In genomic region chr9:78357165-78357873, GRCh38 we compare ENCODE assay signal across 21 cellular contexts.
DNase-seq lines count a peak whose midpoint lies in the region; ATAC-seq, FAIRE-seq and TF ChIP-seq lines count a peak whose summit lies in the region.
"Had no signal": no experiment of that assay in that cellular context is flagged by ENCODE, and none has a peak within 500 bp of the region (broad histone marks: within the 10 kb centered on the region; RNA-seq: fewer than 3 reads in every experiment).

No MANE protein-coding gene starts in this region.

- H3K4me3 ChIP-seq in GM12865 (ENCODE audit: low read depth, low read length), result no peak overlapping the region
- no peak overlapping the region for H3K4me3 ChIP-seq in GM12878
- H3K4me3 ChIP-seq in adrenal gland, result no peak overlapping the region
- H3K4me3 ChIP-seq in aorta (ENCODE audit: low read length in 2 of 2), result no peak overlapping the region
- H3K4me3 ChIP-seq: SJSA1, vagina had no signal

- no peak overlapping the region for H3K9ac ChIP-seq in GM12878 (ENCODE audit: control insufficient read depth, insufficient read depth, low read length)

- peak; percentile 98 for ATAC-seq in GM21360 (IDR thresholded peaks at IDR 0.05; ENCODE audit: unreplicated experiment)
- peak; percentile 60 for ATAC-seq in HG02981 (IDR thresholded peaks at IDR 0.05; ENCODE audit: unreplicated experiment)
- peak; percentile 94 for ATAC-seq in GM12878
- no peak for ATAC-seq in aorta (ENCODE audit: low FRiP score)

- no peak for TF ChIP-seq EP300 in GM12878 (IDR thresholded peaks at IDR 0.05; ENCODE audit: borderline replicate concordance in 1 of 2, control insufficient read depth in 1 of 2, low read depth in 2 of 2, low read length in 2 of 2)

- no peaks in the 10 kb centered on the region for H3K9me3 Mint-ChIP-seq in activated CD4-positive, alpha-beta T cell treated with anti-CD3 and anti-CD28 coated beads, Interleukin-2, amount 10 ng/mL, durations not matched to agents 24 days and 14 days
- H3K9me3 Mint-ChIP-seq: CD8-positive, alpha-beta memory T cell; dendritic cell treated with granulocyte-macrophage colony-stimulating factor and Interleukin-4, amounts not matched to agents 40 ng/mL and 50 ng/mL, for 4 days; natural killer cell treated with Interleukin-12 subunit alpha and Interleukin-12 subunit beta and Interleukin-15 and Interleukin-18, amount 100 ng/mL, for 72 hours had no signal

- H3K4me1 Mint-ChIP-seq in activated CD4-positive, alpha-beta T cell treated with anti-CD3 and anti-CD28 coated beads, Interleukin-2, amount 10 ng/mL, durations not matched to agents 24 days and 14 days, result peaks cover 3% of the 10 kb centered on the region

- H3K27me3 ChIP-seq in GM12878 (replicated peaks in 1 of 2; ENCODE audit: control insufficient read depth in 2 of 2, insufficient read depth in 2 of 2, low read length in 1 of 2) (no peaks in the 10 kb centered on the region), adrenal gland (no peaks in the 10 kb centered on the region), aorta (ENCODE audit: control insufficient read depth in 1 of 2, insufficient read depth in 2 of 2, low read length in 1 of 2) (no peaks in the 10 kb centered on the region)
- H3K27me3 ChIP-seq: SJSA1, vagina had no signal

- CTCF ChIA-PET in GM12878 (lab: Yijun Ruan, JAX), result interaction anchor here (1.2 to 2.5 kb wide), 2 partner anchors 9 to 13 kb away, joined by 4 to 19 read pairs; no protein-coding TSS in a partner anchor

- no peak for TF ChIP-seq POLR2A in GM12878 (IDR thresholded peaks at IDR 0.05; ENCODE audit: low read depth, low read length)
- no peak for TF ChIP-seq POLR2A in adrenal gland (IDR thresholded peaks at IDR 0.05)

- no peaks in the 10 kb centered on the region for H4K20me1 ChIP-seq in GM12878 (ENCODE audit: control insufficient read depth, insufficient read depth)

- in situ Hi-C loops in GM12878 (cut with MboI), result no loop called here

- DNase-seq in GM12865 (ENCODE audit: low read depth) (peak; percentile 48), GM12878 (ENCODE audit: low read depth, low spot score) (no peak), adrenal gland (no peak), aorta (no peak), NCI-H748 treated with DMSO at 0.1 percent for 48 hours (lab: John Stamatoyannopoulos, UW) (no peak)
- no peak for DNase-seq in activated CD4-positive, alpha-beta T cell treated with anti-CD3 and anti-CD28 coated beads, Interleukin-2, amount 10 ng/mL, durations not matched to agents 24 days and 14 days
- DNase-seq: ACHN; activated CD4-positive, alpha-beta T cell treated with anti-CD3 and anti-CD28 coated beads for 1 hour; activated CD8-positive, alpha-beta memory T cell treated with anti-CD3 and anti-CD28 coated beads, Interleukin-2, amount 50 U/mL, for 4 hours; activated naive CD4-positive, alpha-beta T cell treated with Interleukin-2 at 50 U/mL for 16 hours; CD8-positive, alpha-beta memory T cell; glutamatergic neuron; NCI-H510A treated with DMSO at 0.1 percent for 48 hours had no signal

- peaks cover 2% of the 10 kb centered on the region for H3K27me3 Mint-ChIP-seq in activated CD4-positive, alpha-beta T cell treated with anti-CD3 and anti-CD28 coated beads, Interleukin-2, amount 10 ng/mL, durations not matched to agents 24 days and 14 days
- H3K27me3 Mint-ChIP-seq: brain; dendritic cell treated with granulocyte-macrophage colony-stimulating factor and Interleukin-4, amounts not matched to agents 40 ng/mL and 50 ng/mL, for 4 days had no signal

- no peak for FAIRE-seq in GM12878 (lab: Jason Lieb, UNC)
- FAIRE-seq: G401.6 had no signal

- no peaks in the 10 kb centered on the region for H3K36me3 Mint-ChIP-seq in activated CD4-positive, alpha-beta T cell treated with anti-CD3 and anti-CD28 coated beads, Interleukin-2, amount 10 ng/mL, durations not matched to agents 24 days and 14 days (ENCODE audit: low read depth)
- H3K36me3 Mint-ChIP-seq: brain; CD8-positive, alpha-beta memory T cell; natural killer cell treated with Interleukin-12 subunit alpha and Interleukin-12 subunit beta and Interleukin-15 and Interleukin-18, amount 100 ng/mL, for 72 hours had no signal

- no peak overlapping the region for H3K4me3 Mint-ChIP-seq in activated CD4-positive, alpha-beta T cell treated with anti-CD3 and anti-CD28 coated beads, Interleukin-2, amount 10 ng/mL, durations not matched to agents 24 days and 14 days
- H3K4me3 Mint-ChIP-seq: brain; CD8-positive, alpha-beta memory T cell; dendritic cell treated with granulocyte-macrophage colony-stimulating factor and Interleukin-4, amounts not matched to agents 40 ng/mL and 50 ng/mL, for 4 days; natural killer cell treated with Interleukin-12 subunit alpha and Interleukin-12 subunit beta and Interleukin-15 and Interleukin-18, amount 100 ng/mL, for 72 hours had no signal

- H3K36me3 ChIP-seq in GM12878 (ENCODE audit: control insufficient read depth in 2 of 2, insufficient read depth in 2 of 2, low read length in 1 of 2), result no peaks in the 10 kb centered on the region
- H3K36me3 ChIP-seq in adrenal gland (replicated peaks in 1 of 2), result no peaks in the 10 kb centered on the region
- no peaks in the 10 kb centered on the region for H3K36me3 ChIP-seq in aorta (ENCODE audit: control insufficient read depth in 1 of 2, insufficient read depth in 2 of 2, low read length in 1 of 2)
- H3K36me3 ChIP-seq: SJSA1, vagina had no signal

- H3K27ac ChIP-seq in GM12878 (ENCODE audit: control insufficient read depth, insufficient read depth), result no peak overlapping the region
- no peak overlapping the region for H3K27ac ChIP-seq in adrenal gland
- no peak overlapping the region for H3K27ac ChIP-seq in aorta (ENCODE audit: low read depth in 1 of 2, low read length in 2 of 2)
- H3K27ac ChIP-seq: SJSA1, vagina had no signal

- H3K9me3 ChIP-seq in GM12878 (replicated peaks; ENCODE audit: control insufficient read depth, insufficient read depth, low read length), result no peaks in the 10 kb centered on the region
- no peaks in the 10 kb centered on the region for H3K9me3 ChIP-seq in adrenal gland (replicated peaks in 1 of 3)
- H3K9me3 ChIP-seq in aorta (ENCODE audit: control insufficient read depth, low read length), result no peaks in the 10 kb centered on the region
- H3K9me3 ChIP-seq: SJSA1, vagina had no signal

- H3K4me1 ChIP-seq in GM12878 (ENCODE audit: control insufficient read depth, insufficient read depth, low read length) (no peaks in the 10 kb centered on the region; the same call in 1 of the 2 replicates), adrenal gland (replicated peaks in 1 of 2) (no peaks in the 10 kb centered on the region), aorta (ENCODE audit: control insufficient read depth in 1 of 2, insufficient read depth in 2 of 2, low read length in 2 of 2) (no peaks in the 10 kb centered on the region)
- H3K4me1 ChIP-seq: SJSA1, vagina had no signal

- no peak overlapping the region; the same call in 1 of the 2 replicates for H3K4me2 ChIP-seq in GM12878 (ENCODE audit: control insufficient read depth, insufficient read depth)

- RAD21 ChIA-PET in GM12878 (lab: Charles Lee; ENCODE audit: unreplicated experiment), result interaction anchor here (1.7 kb wide), 1 partner anchor 12 kb away, joined by 4 read pairs; no protein-coding TSS in a partner anchor

- no peak overlapping the region for H3K27ac Mint-ChIP-seq in activated CD4-positive, alpha-beta T cell treated with anti-CD3 and anti-CD28 coated beads, Interleukin-2, amount 10 ng/mL, durations not matched to agents 24 days and 14 days
- H3K27ac Mint-ChIP-seq: brain; CD8-positive, alpha-beta memory T cell; dendritic cell treated with granulocyte-macrophage colony-stimulating factor and Interleukin-4, amounts not matched to agents 40 ng/mL and 50 ng/mL, for 4 days; natural killer cell treated with Interleukin-12 subunit alpha and Interleukin-12 subunit beta and Interleukin-15 and Interleukin-18, amount 100 ng/mL, for 72 hours had no signal

- SMC1A ChIA-PET in GM12878 (lab: Charles Lee; ENCODE audit: uncharacterized antibody, unreplicated experiment), result no interaction called here

- POLR2A ChIA-PET in GM12878 (lab: Charles Lee), result no interaction called here

- no peaks in the 10 kb centered on the region for H3K79me2 ChIP-seq in GM12878 (ENCODE audit: control insufficient read depth, insufficient read depth, low read length)

- 50% methylated on average over 23 of the region's 23 CpGs for WGBS in GM12878 (ENCODE audit: insufficient coverage, insufficient replicate concordance, low lambda C conversion rate, missing lambda C conversion rate)
- WGBS in adrenal gland, 4 donors, result 90 to 93% (median 92%) methylated on average over 10 to 23 of the region's 23 CpGs
- 92 to 96% methylated on average over 21 to 23 of the region's 23 CpGs for WGBS in aorta, 2 donors

- no peak for TF ChIP-seq RAD21 in GM12878 (IDR thresholded peaks at IDR 0.05; ENCODE audit: insufficient read depth, low read depth, low read length)

- intact Hi-C loops in GM12878 (cut with micrococcal nuclease; ENCODE audit: unreplicated experiment) (no loop called here), adrenal gland (cut with DNase I) (no loop called here), aorta (cut with DNase I) (no loop called here)
- intact Hi-C loops in activated CD4-positive, alpha-beta T cell treated with anti-CD3 and anti-CD28 coated beads, Interleukin-2, amount 10 ng/mL, durations not matched to agents 24 days and 14 days (cut with micrococcal nuclease), result no loop called here

- no peak for TF ChIP-seq CTCF in GM12865 (IDR thresholded peaks at IDR 0.05; ENCODE audit: insufficient read depth, low read depth, low read length, missing control alignments)
- TF ChIP-seq CTCF in GM12878 (IDR thresholded peaks at IDR 0.05 in 2 of 3, conservative IDR thresholded peaks at IDR 0.05 in 1 of 3; ENCODE audit: control insufficient read depth in 2 of 3, extremely low read depth in 1 of 3, insufficient read depth in 1 of 3, low read depth in 3 of 3, low read length in 3 of 3), result no peak
- TF ChIP-seq CTCF in adrenal gland (IDR thresholded peaks at IDR 0.05), result no peak

- peak overlapping the region; percentile 44; the same call in 1 of the 2 replicates for H2AFZ ChIP-seq in GM12878 (ENCODE audit: control insufficient read depth, low read depth, low read length)

- no TSS peak for BruUV-seq in GM12878 (replicated peaks; lab: Mats Ljungman, UMichigan)

TF ChIP-seq in GM12878, 131 proteins besides CTCF, POLR2A, EP300 and RAD21 (continues in another document):
- TF ChIP-seq MXI1 (IDR thresholded peaks at IDR 0.05; ENCODE audit: low read depth, low read length), result no peak
- no peak for TF ChIP-seq TBL1XR1 (IDR thresholded peaks at IDR 0.05; ENCODE audit: low read depth, low read length)
- TF ChIP-seq RAD51 (IDR thresholded peaks at IDR 0.05), result no peak
- no peak for TF ChIP-seq IRF5 (IDR thresholded peaks at IDR 0.05; ENCODE audit: borderline replicate concordance)
